ENCODE assay signal across 9 cellular contexts in the genomic region with DNA sequence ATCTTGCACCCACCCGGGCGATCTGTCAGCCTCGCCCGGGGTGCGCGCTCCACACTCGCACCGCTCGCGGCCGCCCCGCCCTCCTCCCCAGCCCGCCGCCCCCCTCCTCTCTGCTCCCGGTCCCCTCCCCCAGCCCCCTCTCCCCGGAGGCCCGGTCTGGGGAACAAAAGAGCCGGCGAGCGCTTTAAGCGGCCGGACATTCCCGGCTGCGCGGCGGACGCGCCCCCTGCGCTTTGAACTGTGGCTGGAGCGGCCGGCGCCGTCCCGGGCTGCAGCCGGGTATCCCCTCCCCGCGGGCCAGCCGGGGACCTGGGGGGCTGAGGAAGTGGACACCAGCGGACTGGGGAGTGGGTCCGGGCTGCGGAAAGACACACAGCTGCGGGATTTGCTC. TPM values are rescaled to one million over a fixed set of nuclear protein-coding genes. Genes with fewer than 3 reads are reported as not detected.
A peak's percentile ranks its signal among the peaks of the same experiment; 100 is the strongest.
DNase-seq lines count a peak whose midpoint lies in the region; ATAC-seq and TF ChIP-seq lines count a peak whose summit lies in the region.
"Had no signal": no experiment of that assay in that cellular context is flagged by ENCODE, and none has a peak within 500 bp of the region (broad histone marks: within the 10 kb centered on the region; RNA-seq: fewer than 3 reads in every experiment).

Gene IGDCC3 (minus strand): TSS at position 27 of the 391 bp plus-strand sequence. CDS start 214 bp downstream, outside the sequence.

- H3K9me3 Mint-ChIP-seq in stimulated activated naive CD8-positive, alpha-beta T cell treated with anti-CD3 and anti-CD28 coated beads, Interleukin-15, amount 100 ng/mL, for 72 hours, result no peaks in the 10 kb centered on the region

- H3K27ac Mint-ChIP-seq in stimulated activated naive CD8-positive, alpha-beta T cell treated with anti-CD3 and anti-CD28 coated beads, Interleukin-15, amount 100 ng/mL, for 72 hours, result no peak within 1 kb of the TSS

- H3K27me3 Mint-ChIP-seq in stimulated activated naive CD8-positive, alpha-beta T cell treated with anti-CD3 and anti-CD28 coated beads, Interleukin-15, amount 100 ng/mL, for 72 hours, result peaks cover 79% of the 10 kb centered on the region

- DNase-seq in NCI-H146 (lab: John Stamatoyannopoulos, UW) (peak; percentile 36), NCI-H146 treated with DMSO at 0.1 percent for 48 hours (lab: John Stamatoyannopoulos, UW; ENCODE audit: unreplicated experiment) (no peak), amygdala (lab: John Stamatoyannopoulos, UW) (peak in 30 of 56 donors; percentile 12 to 60 (median 42)), iPS-NIHi7 (ENCODE audit: extremely low spot score) (peak; percentile 87), NCI-H2196 treated with DMSO at 0.1 percent for 48 hours (lab: John Stamatoyannopoulos, UW; ENCODE audit: unreplicated experiment) (no peak), omental fat pad (ENCODE audit: low spot score) (no peak)
- DNase-seq in stimulated activated naive CD8-positive, alpha-beta T cell treated with anti-CD3 and anti-CD28 coated beads, Interleukin-15, amount 100 ng/mL, for 72 hours, result no peak

- peak; percentile 34 for ATAC-seq in stimulated activated naive CD8-positive, alpha-beta T cell treated with anti-CD3 and anti-CD28 coated beads, Interleukin-15, amount 100 ng/mL, for 72 hours
- ATAC-seq in HG03095 (IDR thresholded peaks at IDR 0.05; ENCODE audit: unreplicated experiment), result no peak
- ATAC-seq in omental fat pad (ENCODE audit: low FRiP score), result no peak

- H3K4me3 Mint-ChIP-seq in stimulated activated naive CD8-positive, alpha-beta T cell treated with anti-CD3 and anti-CD28 coated beads, Interleukin-15, amount 100 ng/mL, for 72 hours, result peak within 1 kb of the TSS; percentile 77 to 80

- H3K4me1 Mint-ChIP-seq in stimulated activated naive CD8-positive, alpha-beta T cell treated with anti-CD3 and anti-CD28 coated beads, Interleukin-15, amount 100 ng/mL, for 72 hours, result peaks cover 10% of the 10 kb centered on the region

- no peak for TF ChIP-seq CTCF in omental fat pad (IDR thresholded peaks at IDR 0.05)

RNA-seq across cellular contexts. Expression of gene IGDCC3, which starts in this region (rescaled TPM):
- not detected for total RNA-seq in omental fat pad
- total RNA-seq: pulmonary artery endothelial cell had no signal

Comparison
In these comparisons a context has a peak if more than half of its experiments do, and no peak if none do; other contexts are left out.
1. DNase-seq: peak in NCI-H146 (single experiment), amygdala (30 of 56) and iPS-NIHi7 (single experiment); none in NCI-H146 treated with DMSO at 0.1 percent for 48 hours (single experiment), stimulated activated naive CD8-positive, alpha-beta T cell treated with anti-CD3 and anti-CD28 coated beads, Interleukin-15, amount 100 ng/mL, for 72 hours (0 of 2), NCI-H2196 treated with DMSO at 0.1 percent for 48 hours (single experiment) and omental fat pad (single experiment).